Comparison of ENCODE assay signal across 9 cellular contexts in genomic region chr9:100437860-100438805, GRCh38. TPM values are rescaled to one million over a fixed set of nuclear protein-coding genes. Genes with fewer than 3 reads are reported as not detected.
DNase-seq lines count a peak whose midpoint lies in the region; ATAC-seq and TF ChIP-seq lines count a peak whose summit lies in the region.
"Had no signal": no experiment of that assay in that cellular context is flagged by ENCODE, and none has a peak within 500 bp of the region (broad histone marks: within the 10 kb centered on the region; RNA-seq: fewer than 3 reads in every experiment).

No MANE protein-coding gene starts in this region.

- H3K4me3 ChIP-seq in MM.1S (ENCODE audit: low read length) (no peak overlapping the region), SK-N-SH (ENCODE audit: low read depth in 2 of 2, low read length in 1 of 2) (no peak overlapping the region; a peak in 1 of 4 replicates)

- no peaks in the 10 kb centered on the region for H3K9me3 Mint-ChIP-seq in activated naive CD8-positive, alpha-beta T cell treated with anti-CD3 and anti-CD28 coated beads, Interleukin-2, amount 10 ng/mL, durations not matched to agents 7 days and 5 days

- ATAC-seq in GM21360 (IDR thresholded peaks at IDR 0.05; ENCODE audit: unreplicated experiment), result peak; percentile 74
- no peak for ATAC-seq in activated naive CD8-positive, alpha-beta T cell treated with anti-CD3 and anti-CD28 coated beads, Interleukin-2, amount 10 ng/mL, durations not matched to agents 7 days and 5 days (ENCODE audit: low read depth)
- ATAC-seq in left cardiac atrium, result peak; percentile 47 to 70
- no peak for ATAC-seq in HG03025 (IDR thresholded peaks at IDR 0.05; ENCODE audit: low FRiP score, unreplicated experiment)

- peak; percentile 97 for TF ChIP-seq CTCF in MM.1S (IDR thresholded peaks at IDR 0.05; ENCODE audit: low read length)
- peak; percentile 95 for TF ChIP-seq CTCF in SK-N-SH (IDR thresholded peaks at IDR 0.05)

- H3K4me2 ChIP-seq in MM.1S (ENCODE audit: low read depth, low read length) (no peak overlapping the region), SK-N-SH (no peak overlapping the region)

- H3K9me2 ChIP-seq in MM.1S (replicated peaks; ENCODE audit: insufficient read depth, low read length) (no peaks in the 10 kb centered on the region), SK-N-SH (no peaks in the 10 kb centered on the region)

- CTCF ChIA-PET in SK-N-SH (lab: Yijun Ruan, JAX), result interaction anchor here (0.6 to 3.0 kb wide), 30 partner anchors 10 to 1254 kb away, joined by 3 to 29 read pairs (median 4); partner anchors contain the start of genes MSANTD3, TEX10 and TMEFF1

- H3K36me3 Mint-ChIP-seq in activated naive CD8-positive, alpha-beta T cell treated with anti-CD3 and anti-CD28 coated beads, Interleukin-2, amount 10 ng/mL, durations not matched to agents 7 days and 5 days, result peaks cover 4% of the 10 kb centered on the region

- peak; percentile 73 for TF ChIP-seq RAD21 in SK-N-SH (IDR thresholded peaks at IDR 0.05; ENCODE audit: low read length)

- H3K27ac Mint-ChIP-seq in activated naive CD8-positive, alpha-beta T cell treated with anti-CD3 and anti-CD28 coated beads, Interleukin-2, amount 10 ng/mL, durations not matched to agents 7 days and 5 days, result no peak overlapping the region

- H3K4me3 Mint-ChIP-seq in activated naive CD8-positive, alpha-beta T cell treated with anti-CD3 and anti-CD28 coated beads, Interleukin-2, amount 10 ng/mL, durations not matched to agents 7 days and 5 days, result no peak overlapping the region

- H3K4me1 ChIP-seq in MM.1S (ENCODE audit: low read length) (no peaks in the 10 kb centered on the region), SK-N-SH (ENCODE audit: control insufficient read depth in 1 of 2, insufficient read depth in 2 of 2, low read depth in 1 of 2, low read length in 1 of 2) (peaks cover 0 to 3% of the 10 kb centered on the region in 2 experiments; a peak in 1 of 4 replicates)

- no peaks in the 10 kb centered on the region for H3K27me3 Mint-ChIP-seq in activated naive CD8-positive, alpha-beta T cell treated with anti-CD3 and anti-CD28 coated beads, Interleukin-2, amount 10 ng/mL, durations not matched to agents 7 days and 5 days

- H3K9me3 ChIP-seq in MM.1S (replicated peaks; ENCODE audit: insufficient read depth, low read length) (no peaks in the 10 kb centered on the region), SK-N-SH (no peaks in the 10 kb centered on the region)

- 22% methylated on average over 1 of the region's 1 CpG for WGBS in SK-N-SH (ENCODE audit: low lambda C conversion rate)

- peak; percentile 71 for DNase-seq in COLO668 (lab: John Stamatoyannopoulos, UW; ENCODE audit: unreplicated experiment)
- DNase-seq in MM.1S, result peak; percentile 71
- DNase-seq in SK-N-SH, result peak; percentile 58
- DNase-seq in activated naive CD8-positive, alpha-beta T cell treated with anti-CD3 and anti-CD28 coated beads, Interleukin-2, amount 10 ng/mL, durations not matched to agents 7 days and 5 days, result peak; percentile 35
- peak; percentile 72 for DNase-seq in left cardiac atrium
- peak; percentile 44 for DNase-seq in retina

- peaks cover 34% of the 10 kb centered on the region for H3K79me2 ChIP-seq in MM.1S (ENCODE audit: low read length)
- peaks cover 100% of the 10 kb centered on the region for H3K79me2 ChIP-seq in SK-N-SH (ENCODE audit: insufficient read depth)

- TF ChIP-seq EP300 in SK-N-SH (IDR thresholded peaks at IDR 0.05; ENCODE audit: borderline replicate concordance in 1 of 2, low read depth in 1 of 2, low read length in 1 of 2), result no peak

- H3K9ac ChIP-seq in MM.1S (ENCODE audit: low read length), result no peak overlapping the region
- H3K9ac ChIP-seq in SK-N-SH, result no peak overlapping the region

- H3K27me3 ChIP-seq in MM.1S (replicated peaks; ENCODE audit: insufficient read depth, low read length) (no peaks in the 10 kb centered on the region), SK-N-SH (ENCODE audit: insufficient read depth) (no peaks in the 10 kb centered on the region)

- H2AFZ ChIP-seq in MM.1S (ENCODE audit: low read length) (no peak overlapping the region), SK-N-SH (ENCODE audit: low read depth) (no peak overlapping the region)

- H3K36me3 ChIP-seq in MM.1S (replicated peaks; ENCODE audit: insufficient read depth, low read length) (no peaks in the 10 kb centered on the region), SK-N-SH (replicated peaks in 1 of 2; ENCODE audit: control insufficient read depth in 1 of 2, insufficient read depth in 2 of 2, low read length in 1 of 2) (peaks cover 3 to 22% of the 10 kb centered on the region in 2 experiments)

- H3K27ac ChIP-seq in MM.1S (ENCODE audit: low read length) (no peak overlapping the region), SK-N-SH (ENCODE audit: low read depth in 2 of 2, low read length in 1 of 2) (no peak overlapping the region; a peak in 1 of 4 replicates)

- H4K20me1 ChIP-seq in MM.1S (ENCODE audit: insufficient read depth, low read length) (no peaks in the 10 kb centered on the region), SK-N-SH (ENCODE audit: insufficient read depth) (peaks cover 96% of the 10 kb centered on the region)

- H3K4me1 Mint-ChIP-seq in activated naive CD8-positive, alpha-beta T cell treated with anti-CD3 and anti-CD28 coated beads, Interleukin-2, amount 10 ng/mL, durations not matched to agents 7 days and 5 days, result no peaks in the 10 kb centered on the region

- intact Hi-C loops in left cardiac atrium (cut with DNase I), result loop anchor here in 1 of 2 donors (5.0 kb wide), 1 partner anchor 159 kb away; no protein-coding TSS in a partner anchor

- POLR2A ChIA-PET in SK-N-SH (lab: Yijun Ruan, JAX), result no interaction called here
- POLR2A ChIA-PET in activated naive CD8-positive, alpha-beta T cell treated with anti-CD3 and anti-CD28 coated beads, Interleukin-2, amount 10 ng/mL, durations not matched to agents 7 days and 5 days (lab: Charles Lee), result interaction anchor here (1.0 kb wide), 1 partner anchor 86 kb away, joined by 3 read pairs; the partner anchor contains the start of gene TEX10

- H3F3A ChIP-seq in MM.1S (ENCODE audit: insufficient read depth, low read length) (peaks cover 5% of the 10 kb centered on the region; the same call in 1 of the 2 replicates), SK-N-SH (replicated peaks; ENCODE audit: insufficient read depth) (peaks cover 12% of the 10 kb centered on the region)

TF ChIP-seq in SK-N-SH, 30 proteins besides CTCF, POLR2A, EP300 and RAD21:
- peak; percentile 74; the same call in 1 of the 2 replicates for TF ChIP-seq MXI1 (IDR thresholded peaks at IDR 0.05; ENCODE audit: low read depth, low read length)
- 0 out of 2 replicates have a peak, but pooled peaks have one; percentile 24 for TF ChIP-seq MAX (IDR thresholded peaks at IDR 0.05; ENCODE audit: low read depth)
- peak; percentile 72 for TF ChIP-seq SMC3 (IDR thresholded peaks at IDR 0.05; ENCODE audit: low read depth, low read length)
- no peak for TF ChIP-seq EZH2phosphoT487 (IDR thresholded peaks at IDR 0.05; ENCODE audit: borderline replicate concordance, low read depth)

RNA-seq across cellular contexts. Expression of gene MSANTD3, which starts 11.2 kb away (rescaled TPM):
- polyA plus RNA-seq in SK-N-SH (2012; rRNA removed), result 42.3 and 48.3 TPM in 2 replicates
- 49.4 and 49.6 TPM in 2 replicates for polyA plus RNA-seq in SK-N-SH (2012; cell fraction: cytosol; rRNA removed)
- polyA plus RNA-seq in SK-N-SH (2012; cell fraction: nucleus; rRNA removed), result 25.6 TPM in 2 replicates
- 10 to 100 TPM; 17.7 to 19.1 TPM for total RNA-seq in activated naive CD8-positive, alpha-beta T cell treated with anti-CD3 and anti-CD28 coated beads, Interleukin-2, amount 10 ng/mL, durations not matched to agents 7 days and 5 days
- 10 to 100 TPM; 14.6 to 25.9 TPM for total RNA-seq in left cardiac atrium

RNA-seq across cellular contexts. Expression of gene TMEFF1, which starts 34.8 kb away (rescaled TPM):
- 2.1 and 2.5 TPM in 2 replicates for polyA plus RNA-seq in SK-N-SH (2012; rRNA removed)
- polyA plus RNA-seq in SK-N-SH (2012; cell fraction: cytosol; rRNA removed), result 2.4 and 3.4 TPM in 2 replicates
- 0.68 and 1.1 TPM in 2 replicates for polyA plus RNA-seq in SK-N-SH (2012; cell fraction: nucleus; rRNA removed)
- under 1 TPM in 1 of 2 experiments, not detected in 1; 0.20 TPM for total RNA-seq in activated naive CD8-positive, alpha-beta T cell treated with anti-CD3 and anti-CD28 coated beads, Interleukin-2, amount 10 ng/mL, durations not matched to agents 7 days and 5 days
- under 1 TPM in 1 of 2 donors, not detected in 1; 0.35 TPM for total RNA-seq in left cardiac atrium
- total RNA-seq: T-helper 1 cell treated with Interleukin-12 subunit alpha and Interleukin-12 subunit beta and Interleukin-4 antibody, amounts not matched to agents 30 ng/mL and 1 ng/mL, for 36 hours had no signal

Comparison
In these comparisons a context has a peak if more than half of its experiments do, and no peak if none do; other contexts are left out.
1. ATAC-seq: peak in GM21360 (single experiment) and left cardiac atrium (2 of 2); none in activated naive CD8-positive, alpha-beta T cell treated with anti-CD3 and anti-CD28 coated beads, Interleukin-2, amount 10 ng/mL, durations not matched to agents 7 days and 5 days (single experiment) and HG03025 (single experiment).
2. Peak in every context shown above with its lines, with median percentiles within 50 percentile points of each other: DNase-seq.